ENCODE assay signal across 8 cellular contexts in genomic region chr10:80443531-80443974, GRCh38. TPM values are rescaled to one million over a fixed set of nuclear protein-coding genes. Genes with fewer than 3 reads are reported as not detected.
DNase-seq lines count a peak whose midpoint lies in the region; ATAC-seq and TF ChIP-seq lines count a peak whose summit lies in the region.

No MANE protein-coding gene starts in this region.

- H3K36me3 Mint-ChIP-seq in activated T-cell treated with anti-CD3 and anti-CD28 coated beads, Interleukin-2, amount 50 U/mL, for 24 hours (ENCODE audit: low read depth): no peaks in the 10 kb centered on the region

- H3K27ac Mint-ChIP-seq in activated T-cell treated with anti-CD3 and anti-CD28 coated beads, Interleukin-2, amount 50 U/mL, for 24 hours: peak overlapping the region; percentile 73

- DNase-seq in activated T-cell treated with anti-CD3 and anti-CD28 coated beads, Interleukin-2, amount 50 U/mL, for 24 hours: no peak
- no peak for DNase-seq in activated T-cell treated with anti-CD3 and anti-CD28 coated beads for 4 hours
- DNase-seq in SKM-1 treated with dmso at 0.1 percent for 144 hours (lab: John Stamatoyannopoulos, UW; ENCODE audit: unreplicated experiment): peak; percentile 17
- no peak for DNase-seq in fibroblast of the aortic adventitia (ENCODE audit: low read depth)
- no peak for DNase-seq in stimulated activated naive CD8-positive, alpha-beta T cell treated with anti-CD3 and anti-CD28 coated beads, Interleukin-15, Interleukin-2, amounts not matched to agents 100 U/mL and 50 U/mL, for 24 hours

- H3K9me3 Mint-ChIP-seq in activated T-cell treated with anti-CD3 and anti-CD28 coated beads, Interleukin-2, amount 50 U/mL, for 24 hours: no peaks in the 10 kb centered on the region

- ATAC-seq in HG03378 (IDR thresholded peaks at IDR 0.05; ENCODE audit: unreplicated experiment) (peak; percentile 61), GM21360 (IDR thresholded peaks at IDR 0.05; ENCODE audit: unreplicated experiment) (no peak), HG02885 (IDR thresholded peaks at IDR 0.05; ENCODE audit: poor library complexity, unreplicated experiment) (no peak)
- ATAC-seq in stimulated activated naive CD8-positive, alpha-beta T cell treated with anti-CD3 and anti-CD28 coated beads, Interleukin-15, Interleukin-2, amounts not matched to agents 100 U/mL and 50 U/mL, for 24 hours: peak; percentile 38

- H3K4me3 Mint-ChIP-seq in activated T-cell treated with anti-CD3 and anti-CD28 coated beads, Interleukin-2, amount 50 U/mL, for 24 hours: no peak overlapping the region

- no peak overlapping the region for H3K4me3 ChIP-seq in fibroblast of the aortic adventitia (ENCODE audit: low read depth, low read length)

- H3K4me1 Mint-ChIP-seq in activated T-cell treated with anti-CD3 and anti-CD28 coated beads, Interleukin-2, amount 50 U/mL, for 24 hours (ENCODE audit: low read depth): peaks cover 50% of the 10 kb centered on the region

- no peaks in the 10 kb centered on the region for H3K27me3 Mint-ChIP-seq in activated T-cell treated with anti-CD3 and anti-CD28 coated beads, Interleukin-2, amount 50 U/mL, for 24 hours

- TF ChIP-seq CTCF in fibroblast of the aortic adventitia (IDR thresholded peaks at IDR 0.05; ENCODE audit: insufficient read depth, low read length): peak; percentile 37

RNA-seq across cellular contexts. Expression of gene TSPAN14, which starts 10.6 kb away (rescaled TPM):
- 21.3 and 107 TPM in 2 replicates for total RNA-seq in fibroblast of the aortic adventitia (ENCODE audit: low replicate concordance)

RNA-seq across cellular contexts. Expression of gene PRXL2A, which starts 35.2 kb away (rescaled TPM):
- 0.90 and 17.7 TPM in 2 replicates for total RNA-seq in fibroblast of the aortic adventitia (ENCODE audit: low replicate concordance)

Comparison
In these comparisons a context has a peak if more than half of its experiments do, and no peak if none do; other contexts are left out.
1. ATAC-seq: peak in HG03378 (single experiment) and stimulated activated naive CD8-positive, alpha-beta T cell treated with anti-CD3 and anti-CD28 coated beads, Interleukin-15, Interleukin-2, amounts not matched to agents 100 U/mL and 50 U/mL, for 24 hours (single experiment); none in GM21360 (single experiment) and HG02885 (single experiment).